Comparison of ENCODE assay signal across 16 cellular contexts in genomic region chr12:53198470-53199110, GRCh38. TPM values are rescaled to one million over a fixed set of nuclear protein-coding genes. Genes with fewer than 3 reads are reported as not detected.
DNase-seq lines count a peak whose midpoint lies in the region; ATAC-seq and TF ChIP-seq lines count a peak whose summit lies in the region.
"Had no signal": no experiment of that assay in that cellular context is flagged by ENCODE, and none has a peak within 500 bp of the region (broad histone marks: within the 10 kb centered on the region; RNA-seq: fewer than 3 reads in every experiment).

No MANE protein-coding gene starts in this region.

- no peak for DNase-seq in activated naive CD4-positive, alpha-beta T cell treated with anti-CD3 and anti-CD28 coated beads for 36 hours
- DNase-seq in activated naive CD4-positive, alpha-beta T cell treated with anti-CD3 and anti-CD28 coated beads, Interleukin-2, amount 50 U/mL, for 16 hours, result no peak
- DNase-seq in stimulated activated effector memory CD8-positive, alpha-beta T cell treated with anti-CD3 and anti-CD28 coated beads, Interleukin-12 subunit alpha, Interleukin-12 subunit beta, amount 100 ng/mL, for 72 hours (ENCODE audit: low spot score in 2 of 2), result no peak
- DNase-seq in vagina (ENCODE audit: extremely low spot score in 2 of 2) (no peak), NAMALWA (ENCODE audit: low spot score) (no peak)
- DNase-seq: adrenal gland, colonic mucosa, EL, heart right ventricle, NCI-H1105 treated with DMSO at 0.1 percent for 48 hours, psoas muscle, upper lobe of left lung had no signal

- H3K36me3 ChIP-seq in OCI-LY1 (ENCODE audit: insufficient read depth, low read length) (no peaks in the 10 kb centered on the region), vagina (no peaks in the 10 kb centered on the region)
- H3K36me3 ChIP-seq: adrenal gland, colonic mucosa, esophagus muscularis mucosa, upper lobe of left lung had no signal

- H3K9ac ChIP-seq in OCI-LY1 (ENCODE audit: low read length), result no peak overlapping the region; the same call in 1 of the 2 replicates

- no peaks in the 10 kb centered on the region for H3K9me3 Mint-ChIP-seq in activated naive CD4-positive, alpha-beta T cell treated with anti-CD3 and anti-CD28 coated beads for 36 hours
- no peaks in the 10 kb centered on the region for H3K9me3 Mint-ChIP-seq in activated naive CD4-positive, alpha-beta T cell treated with anti-CD3 and anti-CD28 coated beads, Interleukin-2, amount 50 U/mL, for 24 hours
- no peaks in the 10 kb centered on the region for H3K9me3 Mint-ChIP-seq in stimulated activated effector memory CD8-positive, alpha-beta T cell treated with anti-CD3 and anti-CD28 coated beads, Interleukin-12 subunit alpha, Interleukin-12 subunit beta, amount 100 ng/mL, for 72 hours

- peak; percentile 42 for ATAC-seq in stimulated activated effector memory CD8-positive, alpha-beta T cell treated with anti-CD3 and anti-CD28 coated beads, Interleukin-12 subunit alpha, Interleukin-12 subunit beta, amount 100 ng/mL, for 72 hours
- no peak for ATAC-seq in GM18870 (IDR thresholded peaks at IDR 0.05; ENCODE audit: unreplicated experiment)

- TF ChIP-seq CTCF in OCI-LY1 (IDR thresholded peaks at IDR 0.05; ENCODE audit: low read length), result no peak
- no peak for TF ChIP-seq CTCF in vagina (IDR thresholded peaks at IDR 0.05)

- H3K27ac Mint-ChIP-seq in activated naive CD4-positive, alpha-beta T cell treated with anti-CD3 and anti-CD28 coated beads for 36 hours, result peak overlapping the region; percentile 90
- peak overlapping the region; percentile 90 for H3K27ac Mint-ChIP-seq in activated naive CD4-positive, alpha-beta T cell treated with anti-CD3 and anti-CD28 coated beads, Interleukin-2, amount 50 U/mL, for 24 hours
- H3K27ac Mint-ChIP-seq in stimulated activated effector memory CD8-positive, alpha-beta T cell treated with anti-CD3 and anti-CD28 coated beads, Interleukin-12 subunit alpha, Interleukin-12 subunit beta, amount 100 ng/mL, for 72 hours, result peak overlapping the region; percentile 71

- H3K27me3 ChIP-seq in OCI-LY1 (ENCODE audit: insufficient read depth, low read length) (no peaks in the 10 kb centered on the region), vagina (no peaks in the 10 kb centered on the region)
- H3K27me3 ChIP-seq: adrenal gland, colonic mucosa, esophagus muscularis mucosa, heart right ventricle, upper lobe of left lung had no signal

- H3K4me1 Mint-ChIP-seq in activated naive CD4-positive, alpha-beta T cell treated with anti-CD3 and anti-CD28 coated beads for 36 hours (ENCODE audit: low read depth), result peaks cover 56% of the 10 kb centered on the region
- H3K4me1 Mint-ChIP-seq in activated naive CD4-positive, alpha-beta T cell treated with anti-CD3 and anti-CD28 coated beads, Interleukin-2, amount 50 U/mL, for 24 hours, result peaks cover 58% of the 10 kb centered on the region
- peaks cover 72% of the 10 kb centered on the region for H3K4me1 Mint-ChIP-seq in stimulated activated effector memory CD8-positive, alpha-beta T cell treated with anti-CD3 and anti-CD28 coated beads, Interleukin-12 subunit alpha, Interleukin-12 subunit beta, amount 100 ng/mL, for 72 hours

- H3K27ac ChIP-seq in OCI-LY1 (ENCODE audit: low read depth, low read length, poor library complexity, severe bottlenecking) (peak overlapping the region; percentile 71), vagina (no peak overlapping the region)
- H3K27ac ChIP-seq: adrenal gland, colonic mucosa, esophagus muscularis mucosa, psoas muscle had no signal

- CTCF ChIA-PET in activated naive CD4-positive, alpha-beta T cell treated with anti-CD3 and anti-CD28 coated beads for 36 hours (lab: Charles Lee), result interaction anchor here (0.7 to 6.8 kb wide), 16 partner anchors 8 to 134 kb away, joined by 3 to 65 read pairs (median 4); partner anchors contain the start of genes AAAS, CSAD and ZNF740

- H3K4me1 ChIP-seq in OCI-LY1 (ENCODE audit: insufficient read depth, low read length, severe bottlenecking) (peaks cover 64% of the 10 kb centered on the region), vagina (peaks cover 13% of the 10 kb centered on the region)
- H3K4me1 ChIP-seq: psoas muscle had no signal

- H3K4me2 ChIP-seq in OCI-LY1 (ENCODE audit: low read length), result peak overlapping the region; percentile 82; the same call in 1 of the 2 replicates

- H3K4me3 ChIP-seq in OCI-LY1 (ENCODE audit: low read depth, low read length, poor library complexity, severe bottlenecking) (no peak overlapping the region), vagina (no peak overlapping the region)

- intact Hi-C loops in activated naive CD4-positive, alpha-beta T cell treated with anti-CD3 and anti-CD28 coated beads for 36 hours (cut with micrococcal nuclease), result loop anchor here (1.0 to 5.0 kb wide), 3 partner anchors 15 to 131 kb away; no protein-coding TSS in a partner anchor
- intact Hi-C loops in vagina (cut with DNase I), result loop anchor here (5.0 to 10.0 kb wide), 2 partner anchors 41 to 134 kb away; no protein-coding TSS in a partner anchor

- H3K4me3 Mint-ChIP-seq in activated naive CD4-positive, alpha-beta T cell treated with anti-CD3 and anti-CD28 coated beads for 36 hours, result peak overlapping the region; percentile 62
- peak overlapping the region; percentile 72 for H3K4me3 Mint-ChIP-seq in activated naive CD4-positive, alpha-beta T cell treated with anti-CD3 and anti-CD28 coated beads, Interleukin-2, amount 50 U/mL, for 24 hours
- peak overlapping the region; percentile 41 for H3K4me3 Mint-ChIP-seq in stimulated activated effector memory CD8-positive, alpha-beta T cell treated with anti-CD3 and anti-CD28 coated beads, Interleukin-12 subunit alpha, Interleukin-12 subunit beta, amount 100 ng/mL, for 72 hours

- TF ChIP-seq POLR2A in vagina (IDR thresholded peaks at IDR 0.05), result no peak

- no peaks in the 10 kb centered on the region for H3K79me2 ChIP-seq in OCI-LY1 (ENCODE audit: insufficient read depth, low read length)

- no peaks in the 10 kb centered on the region; the same call in 1 of the 2 replicates for H3F3A ChIP-seq in OCI-LY1 (ENCODE audit: insufficient read depth, low read length)

- H3K9me3 ChIP-seq in OCI-LY1 (ENCODE audit: low read length) (no peaks in the 10 kb centered on the region), vagina (no peaks in the 10 kb centered on the region)
- H3K9me3 ChIP-seq: adrenal gland, colonic mucosa, esophagus muscularis mucosa, heart right ventricle, psoas muscle, upper lobe of left lung had no signal

- H3K36me3 Mint-ChIP-seq in activated naive CD4-positive, alpha-beta T cell treated with anti-CD3 and anti-CD28 coated beads for 36 hours (ENCODE audit: low read depth), result peaks cover 20% of the 10 kb centered on the region
- peaks cover 10% of the 10 kb centered on the region for H3K36me3 Mint-ChIP-seq in activated naive CD4-positive, alpha-beta T cell treated with anti-CD3 and anti-CD28 coated beads, Interleukin-2, amount 50 U/mL, for 24 hours
- H3K36me3 Mint-ChIP-seq in stimulated activated effector memory CD8-positive, alpha-beta T cell treated with anti-CD3 and anti-CD28 coated beads, Interleukin-12 subunit alpha, Interleukin-12 subunit beta, amount 100 ng/mL, for 72 hours, result peaks cover 92% of the 10 kb centered on the region

- H3K9me2 ChIP-seq in OCI-LY1 (ENCODE audit: low read depth, low read length), result no peaks in the 10 kb centered on the region

- no peaks in the 10 kb centered on the region for H4K20me1 ChIP-seq in OCI-LY1 (ENCODE audit: insufficient read depth, low read length)

- no peak overlapping the region for H2AFZ ChIP-seq in OCI-LY1 (ENCODE audit: low read length)

- H3K27me3 Mint-ChIP-seq in activated naive CD4-positive, alpha-beta T cell treated with anti-CD3 and anti-CD28 coated beads for 36 hours (ENCODE audit: low read depth), result no peaks in the 10 kb centered on the region
- H3K27me3 Mint-ChIP-seq in activated naive CD4-positive, alpha-beta T cell treated with anti-CD3 and anti-CD28 coated beads, Interleukin-2, amount 50 U/mL, for 24 hours, result no peaks in the 10 kb centered on the region

RNA-seq across cellular contexts. Expression of gene ITGB7, which starts 8.5 kb away (rescaled TPM):
- total RNA-seq in activated naive CD4-positive, alpha-beta T cell treated with anti-CD3 and anti-CD28 coated beads for 36 hours, result 10 to 100 TPM; 32.3 to 32.5 TPM
- 3.7 TPM for total RNA-seq in vagina

RNA-seq across cellular contexts. Expression of gene CSAD, which starts 17.9 kb away (rescaled TPM):
- 10 to 100 TPM; 31.5 to 32.3 TPM for total RNA-seq in activated naive CD4-positive, alpha-beta T cell treated with anti-CD3 and anti-CD28 coated beads for 36 hours
- total RNA-seq in vagina, result 44.9 TPM

RNA-seq across cellular contexts. Expression of gene ZNF740, which starts 18.1 kb away (rescaled TPM):
- 10 to 100 TPM; 40.4 to 42.0 TPM for total RNA-seq in activated naive CD4-positive, alpha-beta T cell treated with anti-CD3 and anti-CD28 coated beads for 36 hours
- total RNA-seq in vagina, result 12.8 TPM

RNA-seq across cellular contexts. Expression of gene RARG, which starts 33.4 kb away (rescaled TPM):
- 1 to 10 TPM; 4.0 to 4.6 TPM for total RNA-seq in activated naive CD4-positive, alpha-beta T cell treated with anti-CD3 and anti-CD28 coated beads for 36 hours
- total RNA-seq in vagina, result 79.1 TPM
